17 cellular contexts compared by ENCODE assay signal in the genomic region with DNA sequence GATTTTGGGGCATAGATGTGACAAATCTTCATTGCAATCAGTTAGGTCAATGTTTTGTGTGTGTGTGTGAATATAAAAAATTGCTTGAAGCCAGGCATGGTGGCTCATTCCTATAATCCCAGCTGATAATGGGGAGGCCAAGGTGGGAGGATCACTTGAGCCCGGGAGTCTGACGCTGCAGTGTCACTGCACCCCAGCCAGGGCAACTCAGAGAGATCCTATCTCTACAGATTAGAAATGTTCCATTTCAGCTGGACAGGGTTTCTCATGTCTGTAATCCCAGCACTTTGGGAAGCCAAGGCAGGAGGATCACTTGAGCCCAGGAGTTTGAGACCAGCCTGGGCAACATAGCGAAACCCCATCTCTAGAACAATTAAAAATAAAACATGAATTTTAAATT. TPM values are rescaled to one million over a fixed set of nuclear protein-coding genes. Genes with fewer than 3 reads are reported as not detected.
"Had no signal": no experiment of that assay in that cellular context is flagged by ENCODE, and none has a peak within 500 bp of the region (broad histone marks: within the 10 kb centered on the region; RNA-seq: fewer than 3 reads in every experiment).

No MANE protein-coding gene starts in this region.

- H3K4me1 ChIP-seq: right lobe of liver, testis had no signal

- H3K27ac ChIP-seq: heart right ventricle, left lung, parathyroid adenoma, right lobe of liver, testis had no signal

- H3K9me3 ChIP-seq: gastroesophageal sphincter, heart right ventricle, left lung, mucosa of descending colon, neutrophil, right lobe of liver, testis had no signal

- H3K9me3 Mint-ChIP-seq: type B pancreatic cell had no signal

- H3K4me3 ChIP-seq: gastroesophageal sphincter, heart right ventricle, left lung, mucosa of descending colon, right lobe of liver, testis had no signal

- H2AFZ ChIP-seq: parathyroid adenoma had no signal

- H3K36me3 Mint-ChIP-seq: activated naive CD4-positive, alpha-beta T cell treated with anti-CD3 and anti-CD28 coated beads, Interleukin-2, amount 10 ng/mL, durations not matched to agents 7 days and 5 days; brain; type B pancreatic cell had no signal

- H3K27me3 ChIP-seq: right lobe of liver, testis had no signal

- H3K79me2 ChIP-seq: parathyroid adenoma had no signal

- H3K36me3 ChIP-seq: gastroesophageal sphincter, heart right ventricle, left lung, neutrophil, right lobe of liver had no signal

- H3K9ac ChIP-seq: parathyroid adenoma had no signal

RNA-seq across cellular contexts. Expression of a gene that starts 11.5 kb away (rescaled TPM):
- total RNA-seq: activated T-cell treated with anti-CD3 and anti-CD28 coated beads, Interleukin-2, amount 50 U/mL, for 4 hours; esophagus mucosa; heart right ventricle; kidney epithelial cell; left lung; mucosa of descending colon; naive thymus-derived CD4-positive, alpha-beta T cell; right lobe of liver; T-helper 1 cell treated with Interleukin-12 subunit alpha and Interleukin-12 subunit beta and Interleukin-4 antibody, amounts not matched to agents 30 ng/mL and 1 ng/mL, for 36 hours; testis had no signal
- polyA plus RNA-seq: heart right ventricle; naive thymus-derived CD4-positive, alpha-beta T cell; small intestine had no signal

RNA-seq across cellular contexts. Expression of a gene that starts 27.9 kb away (rescaled TPM):
- total RNA-seq: activated T-cell treated with anti-CD3 and anti-CD28 coated beads, Interleukin-2, amount 50 U/mL, for 4 hours; esophagus mucosa; heart right ventricle; kidney epithelial cell; left lung; mucosa of descending colon; naive thymus-derived CD4-positive, alpha-beta T cell; right lobe of liver; T-helper 1 cell treated with Interleukin-12 subunit alpha and Interleukin-12 subunit beta and Interleukin-4 antibody, amounts not matched to agents 30 ng/mL and 1 ng/mL, for 36 hours; testis had no signal
- polyA plus RNA-seq: heart right ventricle; naive thymus-derived CD4-positive, alpha-beta T cell; small intestine had no signal
